In genomic region chr12:116818341-116818856, GRCh38 we compare ENCODE assay signal across 8 cellular contexts.
DNase-seq lines count a peak whose midpoint lies in the region; ATAC-seq and TF ChIP-seq lines count a peak whose summit lies in the region.

No MANE protein-coding gene starts in this region.

- TF ChIP-seq RAD21 in neural cell (conservative IDR thresholded peaks at IDR 0.05), result no peak

- H4K20me1 ChIP-seq in neural cell (ENCODE audit: insufficient read depth), result no peaks in the 10 kb centered on the region

- H3K4me3 ChIP-seq in fibroblast of mammary gland (ENCODE audit: control insufficient read depth, low read depth, low read length), result peak overlapping the region; percentile 80
- H3K4me3 ChIP-seq in neural cell (ENCODE audit: low read length), result peak overlapping the region; percentile 94

- TF ChIP-seq CTCF in fibroblast of mammary gland (conservative IDR thresholded peaks at IDR 0.05; ENCODE audit: control insufficient read depth, insufficient read depth, low read depth, low read length), result no peak
- TF ChIP-seq CTCF in neural cell (IDR thresholded peaks at IDR 0.05; ENCODE audit: poor library complexity, severe bottlenecking), result no peak

- peak; percentile 15 for ATAC-seq in activated CD8-positive, alpha-beta T cell treated with anti-CD3 and anti-CD28 coated beads, Interleukin-2, amount 10 ng/mL, durations not matched to agents 7 days and 5 days
- ATAC-seq in HG03432 (IDR thresholded peaks at IDR 0.05; ENCODE audit: unreplicated experiment), result no peak

- peak overlapping the region; percentile 96 for H3K27ac ChIP-seq in neural cell (ENCODE audit: low read length)

- DNase-seq in NCI-H1092 (lab: John Stamatoyannopoulos, UW), result peak; percentile 0
- DNase-seq in NCI-H1092 treated with DMSO at 0.1 percent for 48 hours (lab: John Stamatoyannopoulos, UW), result no peak
- DNase-seq in HS-5 (ENCODE audit: low read depth), result peak; percentile 2
- DNase-seq in activated CD8-positive, alpha-beta T cell treated with anti-CD3 and anti-CD28 coated beads, Interleukin-2, amount 10 ng/mL, durations not matched to agents 7 days and 5 days, result peak; percentile 34
- DNase-seq in fibroblast of mammary gland (ENCODE audit: low read depth), result peak; percentile 14
- DNase-seq in NCI-H524 treated with DMSO at 0.1 percent for 48 hours (lab: John Stamatoyannopoulos, UW), result no peak

- no peaks in the 10 kb centered on the region for H3K9me3 Mint-ChIP-seq in activated CD8-positive, alpha-beta T cell treated with anti-CD3 and anti-CD28 coated beads, Interleukin-2, amount 10 ng/mL, durations not matched to agents 7 days and 5 days (ENCODE audit: insufficient read depth)

- no peak for TF ChIP-seq EP300 in neural cell (conservative IDR thresholded peaks at IDR 0.05; ENCODE audit: poor library complexity, severe bottlenecking)

- no peaks in the 10 kb centered on the region for H3K9me3 ChIP-seq in neural cell (ENCODE audit: low read length)

- H3K27me3 ChIP-seq in neural cell (ENCODE audit: insufficient read depth, low read depth, low read length), result no peaks in the 10 kb centered on the region

- peak overlapping the region; percentile 93 for H3K4me3 Mint-ChIP-seq in activated CD8-positive, alpha-beta T cell treated with anti-CD3 and anti-CD28 coated beads, Interleukin-2, amount 10 ng/mL, durations not matched to agents 7 days and 5 days

- peak overlapping the region; percentile 99 for H3K4me2 ChIP-seq in neural cell (ENCODE audit: low read length)

- CTCF ChIA-PET in activated CD8-positive, alpha-beta T cell treated with anti-CD3 and anti-CD28 coated beads, Interleukin-2, amount 10 ng/mL, durations not matched to agents 7 days and 5 days (lab: Charles Lee), result no interaction called here

- no peaks in the 10 kb centered on the region for H3K79me2 ChIP-seq in neural cell (replicated peaks; ENCODE audit: insufficient read depth, low read length)

- no peaks in the 10 kb centered on the region for H3K36me3 Mint-ChIP-seq in activated CD8-positive, alpha-beta T cell treated with anti-CD3 and anti-CD28 coated beads, Interleukin-2, amount 10 ng/mL, durations not matched to agents 7 days and 5 days (ENCODE audit: low read depth)

- peaks cover 3% of the 10 kb centered on the region for H3K36me3 ChIP-seq in neural cell (ENCODE audit: insufficient read depth, low read length)

- peak overlapping the region; percentile 98 for H2AFZ ChIP-seq in neural cell (ENCODE audit: low read depth, low read length)

- H3K9me2 ChIP-seq in neural cell (ENCODE audit: insufficient read depth, low read length), result no peaks in the 10 kb centered on the region

- peaks cover 5% of the 10 kb centered on the region for H3K27me3 Mint-ChIP-seq in activated CD8-positive, alpha-beta T cell treated with anti-CD3 and anti-CD28 coated beads, Interleukin-2, amount 10 ng/mL, durations not matched to agents 7 days and 5 days (ENCODE audit: low read depth)

- peaks cover 23% of the 10 kb centered on the region for H3K4me1 Mint-ChIP-seq in activated CD8-positive, alpha-beta T cell treated with anti-CD3 and anti-CD28 coated beads, Interleukin-2, amount 10 ng/mL, durations not matched to agents 7 days and 5 days (ENCODE audit: low read depth)

- H3K9ac ChIP-seq in neural cell (ENCODE audit: low read length), result peak overlapping the region; percentile 98

- peaks cover 3% of the 10 kb centered on the region for H3F3A ChIP-seq in neural cell (ENCODE audit: insufficient read depth, low read length, poor library complexity, severe bottlenecking)

- H3K27ac Mint-ChIP-seq in activated CD8-positive, alpha-beta T cell treated with anti-CD3 and anti-CD28 coated beads, Interleukin-2, amount 10 ng/mL, durations not matched to agents 7 days and 5 days, result peak overlapping the region; percentile 97

- POLR2A ChIA-PET in activated CD8-positive, alpha-beta T cell treated with anti-CD3 and anti-CD28 coated beads, Interleukin-2, amount 10 ng/mL, durations not matched to agents 7 days and 5 days (lab: Charles Lee), result interaction anchor here (0.5 to 1.4 kb wide), 3 partner anchors 9 to 110 kb away, joined by 3 to 5 read pairs (median 4); no protein-coding TSS in a partner anchor

TF ChIP-seq in neural cell, 6 proteins besides CTCF, POLR2A, EP300 and RAD21:
- TF ChIP-seq EZH2 (IDR thresholded peaks at IDR 0.05; ENCODE audit: borderline replicate concordance, insufficient read depth, low read length, poor library complexity, severe bottlenecking) (no peak), REST (IDR thresholded peaks at IDR 0.05; ENCODE audit: borderline replicate concordance) (no peak), POLR2AphosphoS5 (IDR thresholded peaks at IDR 0.05) (no peak), SMC3 (conservative IDR thresholded peaks at IDR 0.05; ENCODE audit: poor library complexity) (no peak), TAF1 (IDR thresholded peaks at IDR 0.05; ENCODE audit: low read depth) (no peak), MXI1 (conservative IDR thresholded peaks at IDR 0.05; ENCODE audit: poor library complexity, severe bottlenecking) (no peak)

Comparison
In these comparisons a context has a peak if more than half of its experiments do, and no peak if none do; other contexts are left out.
1. DNase-seq: peak in NCI-H1092 (single experiment), HS-5 (single experiment), activated CD8-positive, alpha-beta T cell treated with anti-CD3 and anti-CD28 coated beads, Interleukin-2, amount 10 ng/mL, durations not matched to agents 7 days and 5 days (single experiment) and fibroblast of mammary gland (single experiment); none in NCI-H1092 treated with DMSO at 0.1 percent for 48 hours (single experiment) and NCI-H524 treated with DMSO at 0.1 percent for 48 hours (single experiment).